11 cellular contexts compared by ENCODE assay signal in genomic region chr14:93965287-93965821, GRCh38.
A peak's percentile ranks its signal among the peaks of the same experiment; 100 is the strongest.
DNase-seq lines count a peak whose midpoint lies in the region; ATAC-seq lines count a peak whose summit lies in the region.
"Had no signal": no experiment of that assay in that cellular context is flagged by ENCODE, and none has a peak within 500 bp of the region (broad histone marks: within the 10 kb centered on the region; RNA-seq: fewer than 3 reads in every experiment).

No MANE protein-coding gene starts in this region.

- H3K4me3 Mint-ChIP-seq in T-helper 2 cell treated with Interferon-gamma antibody and Interleukin-4, amounts not matched to agents 5 μg/mL and 100 μg/mL, for 36 hours, result no peak overlapping the region
- H3K4me3 Mint-ChIP-seq in stimulated activated memory B cell treated with anti-CD40 and anti-IgM and Interleukin-4, amounts not matched to agents 10 μg/mL and 1 μg/mL and 100 μg/mL, for 72 hours, result no peak overlapping the region

- no peak for DNase-seq in T-helper 2 cell treated with Interferon-gamma antibody and Interleukin-4, amounts not matched to agents 5 μg/mL and 100 μg/mL, for 36 hours (ENCODE audit: low spot score)
- no peak for DNase-seq in T-helper 2 cell
- DNase-seq in SW480 (ENCODE audit: low spot score), result peak; percentile 34
- DNase-seq in fibroblast of gingiva (ENCODE audit: low read depth), result peak; percentile 87
- DNase-seq in RPMI8226, result no peak
- DNase-seq: 8988T, activated T-cell treated with anti-CD3 and anti-CD28 coated beads for 4 hours, NCI-H748 treated with DMSO at 0.1 percent for 48 hours had no signal

- peaks cover 49% of the 10 kb centered on the region for H3K36me3 Mint-ChIP-seq in T-helper 2 cell treated with Interferon-gamma antibody and Interleukin-4, amounts not matched to agents 5 μg/mL and 100 μg/mL, for 36 hours (ENCODE audit: low read depth)
- H3K36me3 Mint-ChIP-seq in stimulated activated memory B cell treated with anti-CD40 and anti-IgM and Interleukin-4, amounts not matched to agents 10 μg/mL and 1 μg/mL and 100 μg/mL, for 72 hours, result no peaks in the 10 kb centered on the region

- no peaks in the 10 kb centered on the region for H3K9me3 Mint-ChIP-seq in T-helper 2 cell treated with Interferon-gamma antibody and Interleukin-4, amounts not matched to agents 5 μg/mL and 100 μg/mL, for 36 hours
- peaks cover 6% of the 10 kb centered on the region for H3K9me3 Mint-ChIP-seq in stimulated activated memory B cell treated with anti-CD40 and anti-IgM and Interleukin-4, amounts not matched to agents 10 μg/mL and 1 μg/mL and 100 μg/mL, for 72 hours

- peak overlapping the region; percentile 99 for H3K27ac Mint-ChIP-seq in T-helper 2 cell treated with Interferon-gamma antibody and Interleukin-4, amounts not matched to agents 5 μg/mL and 100 μg/mL, for 36 hours
- H3K27ac Mint-ChIP-seq in stimulated activated memory B cell treated with anti-CD40 and anti-IgM and Interleukin-4, amounts not matched to agents 10 μg/mL and 1 μg/mL and 100 μg/mL, for 72 hours, result peak overlapping the region; percentile 95

- ATAC-seq in stimulated activated memory B cell treated with anti-CD40 and anti-IgM and Interleukin-4, amounts not matched to agents 10 μg/mL and 1 μg/mL and 100 μg/mL, for 72 hours, result no peak
- ATAC-seq in HG03571 (IDR thresholded peaks at IDR 0.05; ENCODE audit: unreplicated experiment) (no peak), HG03520 (IDR thresholded peaks at IDR 0.05; ENCODE audit: unreplicated experiment) (no peak)

- H3K27me3 Mint-ChIP-seq in T-helper 2 cell treated with Interferon-gamma antibody and Interleukin-4, amounts not matched to agents 5 μg/mL and 100 μg/mL, for 36 hours (ENCODE audit: low read depth), result no peaks in the 10 kb centered on the region
- H3K27me3 Mint-ChIP-seq in stimulated activated memory B cell treated with anti-CD40 and anti-IgM and Interleukin-4, amounts not matched to agents 10 μg/mL and 1 μg/mL and 100 μg/mL, for 72 hours, result no peaks in the 10 kb centered on the region

- peaks cover 77% of the 10 kb centered on the region for H3K4me1 Mint-ChIP-seq in T-helper 2 cell treated with Interferon-gamma antibody and Interleukin-4, amounts not matched to agents 5 μg/mL and 100 μg/mL, for 36 hours (ENCODE audit: low read depth)
- peaks cover 92% of the 10 kb centered on the region for H3K4me1 Mint-ChIP-seq in stimulated activated memory B cell treated with anti-CD40 and anti-IgM and Interleukin-4, amounts not matched to agents 10 μg/mL and 1 μg/mL and 100 μg/mL, for 72 hours

Comparison
In these comparisons a context has a peak if more than half of its experiments do, and no peak if none do; other contexts are left out.
1. DNase-seq: peak in SW480 (single experiment) and fibroblast of gingiva (single experiment); none in T-helper 2 cell treated with Interferon-gamma antibody and Interleukin-4, amounts not matched to agents 5 μg/mL and 100 μg/mL, for 36 hours (single experiment), T-helper 2 cell (0 of 5) and RPMI8226 (single experiment).